11 cellular contexts compared by ENCODE assay signal in the genomic region with DNA sequence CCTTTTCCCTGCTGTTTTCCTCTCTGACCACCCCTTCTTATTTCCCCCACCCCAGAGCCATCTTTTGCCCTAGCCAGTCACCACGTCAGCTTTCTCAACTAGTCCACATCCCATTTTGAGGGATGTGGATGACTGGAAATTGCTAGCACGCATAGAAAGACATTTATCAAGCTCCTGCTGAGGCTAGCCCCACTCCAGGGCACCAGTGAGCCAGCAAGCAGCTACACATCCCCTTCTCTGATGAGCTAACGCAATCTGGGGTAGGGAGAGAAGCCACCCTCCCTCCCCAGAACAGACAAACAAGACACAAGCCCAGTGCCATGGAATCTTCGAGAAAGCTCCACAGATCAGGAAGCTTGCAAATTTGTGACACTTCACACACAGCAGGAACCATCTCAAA. TPM values are rescaled to one million over a fixed set of nuclear protein-coding genes. Genes with fewer than 3 reads are reported as not detected.
DNase-seq lines count a peak whose midpoint lies in the region; ATAC-seq and TF ChIP-seq lines count a peak whose summit lies in the region.
"Had no signal": no experiment of that assay in that cellular context is flagged by ENCODE, and none has a peak within 500 bp of the region (broad histone marks: within the 10 kb centered on the region; RNA-seq: fewer than 3 reads in every experiment).

No MANE protein-coding gene starts in this region.

- POLR2A ChIA-PET in CD4-positive, alpha-beta memory T cell (lab: Charles Lee; ENCODE audit: partially characterized antibody): no interaction called here

- no peak for TF ChIP-seq EP300 in sigmoid colon (IDR thresholded peaks at IDR 0.05)

- peaks cover 0 to 4% (median 0%) of the 10 kb centered on the region in 4 donors for H3K36me3 ChIP-seq in sigmoid colon
- no peaks in the 10 kb centered on the region for H3K36me3 ChIP-seq in CD4-positive, alpha-beta memory T cell (ENCODE audit: insufficient read depth, low read length)
- H3K36me3 ChIP-seq: adrenal gland, neutrophil had no signal

- peak overlapping the region; percentile 51 for H3K4me3 ChIP-seq in fibroblast of mammary gland (ENCODE audit: control insufficient read depth, low read depth, low read length)
- H3K4me3 ChIP-seq in sigmoid colon: peak overlapping the region in 2 of 4 donors; percentile 54 to 57
- H3K4me3 ChIP-seq in CD4-positive, alpha-beta memory T cell (ENCODE audit: low read length in 2 of 2): no peak overlapping the region

- intact Hi-C loops in sigmoid colon (cut with DNase I): no loop called here
- intact Hi-C loops in CD4-positive, alpha-beta memory T cell (cut with micrococcal nuclease): no loop called here

- peaks cover 0 to 6% (median 0%) of the 10 kb centered on the region in 4 donors for H3K4me1 ChIP-seq in sigmoid colon
- H3K4me1 ChIP-seq in CD4-positive, alpha-beta memory T cell (ENCODE audit: insufficient read depth, low read length): no peaks in the 10 kb centered on the region
- H3K4me1 ChIP-seq: adrenal gland had no signal

- 48 to 50% methylated on average over 4 of the region's 4 CpGs for WGBS in sigmoid colon, 2 donors

- peaks cover 21% of the 10 kb centered on the region for H3K27me3 Mint-ChIP-seq in T-helper 17 cell
- H3K27me3 Mint-ChIP-seq in CD4-positive, alpha-beta memory T cell: peaks cover 6 to 12% of the 10 kb centered on the region in 2 donors

- CTCF ChIA-PET in CD4-positive, alpha-beta memory T cell (lab: Charles Lee; ENCODE audit: partially characterized antibody): no interaction called here

- no peaks in the 10 kb centered on the region for H3K36me3 Mint-ChIP-seq in T-helper 17 cell (ENCODE audit: low read depth)
- H3K36me3 Mint-ChIP-seq in CD4-positive, alpha-beta memory T cell: no peaks in the 10 kb centered on the region

- H3K27ac ChIP-seq in sigmoid colon: peak overlapping the region; percentile 56 to 73 (median 64)
- H3K27ac ChIP-seq in CD4-positive, alpha-beta memory T cell (ENCODE audit: low read depth, low read length): no peak overlapping the region
- H3K27ac ChIP-seq: neutrophil had no signal

- no peak for TF ChIP-seq POLR2A in sigmoid colon (IDR thresholded peaks at IDR 0.05)

- H3K27ac Mint-ChIP-seq in T-helper 17 cell: no peak overlapping the region
- H3K27ac Mint-ChIP-seq in CD4-positive, alpha-beta memory T cell: no peak overlapping the region

- peak overlapping the region; percentile 37 for H3K4me3 Mint-ChIP-seq in T-helper 17 cell
- peak overlapping the region in 1 of 8 donors; percentile 38 for H3K4me3 Mint-ChIP-seq in CD4-positive, alpha-beta memory T cell

- H3K9me3 ChIP-seq in T-helper 17 cell (ENCODE audit: control insufficient read depth, low read length, poor library complexity, severe bottlenecking) (no peaks in the 10 kb centered on the region), sigmoid colon (no peaks in the 10 kb centered on the region)
- no peaks in the 10 kb centered on the region for H3K9me3 ChIP-seq in CD4-positive, alpha-beta memory T cell (ENCODE audit: control insufficient read depth in 1 of 2, low read length in 2 of 2)
- H3K9me3 ChIP-seq: adrenal gland, neutrophil had no signal

- no peaks in the 10 kb centered on the region for H3K4me1 Mint-ChIP-seq in T-helper 17 cell
- H3K4me1 Mint-ChIP-seq in CD4-positive, alpha-beta memory T cell: no peaks in the 10 kb centered on the region

- TF ChIP-seq CTCF in fibroblast of mammary gland (conservative IDR thresholded peaks at IDR 0.05; ENCODE audit: control insufficient read depth, insufficient read depth, low read depth, low read length) (no peak), sigmoid colon (IDR thresholded peaks at IDR 0.05) (no peak)

- H3K27me3 ChIP-seq in sigmoid colon: no peaks in the 10 kb centered on the region
- no peaks in the 10 kb centered on the region for H3K27me3 ChIP-seq in CD4-positive, alpha-beta memory T cell (ENCODE audit: insufficient read depth, low read length)

- peaks cover 0 to 2% (median 0%) of the 10 kb centered on the region in 8 donors for H3K9me3 Mint-ChIP-seq in CD4-positive, alpha-beta memory T cell

- no peak for ATAC-seq in T-helper 17 cell
- no peak for ATAC-seq in GM18861 (IDR thresholded peaks at IDR 0.05; ENCODE audit: unreplicated experiment)
- no peak for ATAC-seq in HG03565 (IDR thresholded peaks at IDR 0.05; ENCODE audit: unreplicated experiment)
- ATAC-seq in HG02610 (IDR thresholded peaks at IDR 0.05; ENCODE audit: unreplicated experiment): no peak

- DNase-seq in DMS79 (lab: John Stamatoyannopoulos, UW) (peak; percentile 7), T-helper 17 cell (no peak), fibroblast of mammary gland (ENCODE audit: low read depth) (no peak), sigmoid colon (no peak)
- no peak for DNase-seq in CD4-positive, alpha-beta memory T cell
- DNase-seq: RPMI8226 had no signal

RNA-seq across cellular contexts. Expression of a gene that starts 1.2 kb away (rescaled TPM):
- under 1 TPM in 1 of 2 donors, not detected in 1; 0.42 TPM for total RNA-seq in T-helper 17 cell
- 10 to 100 TPM in 3 of 4 donors, 1 to 10 TPM in 1; 5.4 to 18.0 (median 12.6) TPM for total RNA-seq in sigmoid colon
- 1 to 10 TPM in 1 of 3 donors, under 1 TPM in 2; 0.23 to 4.1 (median 0.60) TPM for polyA plus RNA-seq in sigmoid colon
- not detected for total RNA-seq in CD4-positive, alpha-beta memory T cell
- polyA plus RNA-seq in CD4-positive, alpha-beta memory T cell: not detected

Comparison
In these comparisons a context has a peak if more than half of its experiments do, and no peak if none do; other contexts are left out.
1. RNA of a gene that starts 1.2 kb away (total RNA-seq): 5.4 to 18.0 TPM in sigmoid colon; 0.42 TPM in T-helper 17 cell and not detected in CD4-positive, alpha-beta memory T cell; every median in the first group is over 4 times any median in the second.